17 cellular contexts compared by ENCODE assay signal in genomic region chr5:64331597-64332277, GRCh38.
A peak's percentile ranks its signal among the peaks of the same experiment; 100 is the strongest.
DNase-seq lines count a peak whose midpoint lies in the region; ATAC-seq lines count a peak whose summit lies in the region.
"Had no signal": no experiment of that assay in that cellular context is flagged by ENCODE, and none has a peak within 500 bp of the region (broad histone marks: within the 10 kb centered on the region; RNA-seq: fewer than 3 reads in every experiment).

No MANE protein-coding gene starts in this region.

- intact Hi-C loops in left ventricle myocardium superior (cut with micrococcal nuclease): no loop called here
- intact Hi-C loops in posterior cingulate gyrus (cut with DNase I): no loop called here

- DNase-seq in G401 (ENCODE audit: low spot score) (peak; percentile 17), RPMI8226 (peak; percentile 8), left ventricle myocardium superior (peak; percentile 81), posterior cingulate gyrus (peak in 7 of 10 donors; percentile 9 to 79 (median 28)), SW 1271 (lab: John Stamatoyannopoulos, UW) (no peak), islet precursor cell (no peak)
- DNase-seq: activated CD4-positive, alpha-beta T cell treated with anti-CD3 and anti-CD28 coated beads for 4 hours; activated naive CD4-positive, alpha-beta T cell treated with anti-CD3 and anti-CD28 coated beads, Interleukin-2, amount 50 U/mL, for 16 hours; brain microvascular endothelial cell; CD4-positive, alpha-beta memory T cell; esophagus squamous epithelium; KBM-7; NCI-H1092 treated with DMSO at 0.1 percent for 48 hours; NCI-H510A treated with DMSO at 0.1 percent for 48 hours; stimulated activated CD4-positive, alpha-beta T cell treated with anti-CD3 and anti-CD28 coated beads, Interleukin-12 subunit alpha, Interleukin-12 subunit beta, amount 100 ng/mL, for 4 hours had no signal

- in situ Hi-C loops in G401 (cut with HindIII; ENCODE audit: low sequenced_read_pairs): no loop called here

- ATAC-seq in left ventricle myocardium superior (peak; percentile 94), GM21515 (IDR thresholded peaks at IDR 0.05; ENCODE audit: unreplicated experiment) (no peak), HG02588 (IDR thresholded peaks at IDR 0.05; ENCODE audit: unreplicated experiment) (no peak)

Comparison
In these comparisons a context has a peak if more than half of its experiments do, and no peak if none do; other contexts are left out.
1. DNase-seq: peak in G401 (single experiment), RPMI8226 (single experiment), left ventricle myocardium superior (single experiment) and posterior cingulate gyrus (7 of 10); none in SW 1271 (0 of 2) and islet precursor cell (single experiment).